In the genomic region with DNA sequence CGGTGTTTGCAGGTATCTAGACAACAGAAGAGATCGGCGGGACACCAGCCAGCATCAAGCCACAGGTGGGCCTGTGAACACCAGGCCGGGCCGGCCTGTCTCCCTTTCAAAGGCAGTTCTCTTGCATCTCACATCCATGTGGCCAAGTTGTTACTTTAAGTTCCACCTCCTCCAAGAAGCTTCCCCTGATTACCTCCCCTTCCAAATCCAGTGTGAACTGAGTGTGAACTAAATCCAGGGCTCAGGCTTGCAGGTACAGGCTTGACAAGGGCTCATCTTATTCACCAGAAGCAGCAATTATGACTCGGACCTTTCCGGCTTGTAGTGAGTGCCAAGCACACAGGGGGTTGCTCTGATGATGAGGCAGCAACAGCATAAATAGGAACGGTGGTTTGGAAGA, we compare ENCODE assay signal across 16 cellular contexts. TPM values are rescaled to one million over a fixed set of nuclear protein-coding genes. Genes with fewer than 3 reads are reported as not detected.
DNase-seq lines count a peak whose midpoint lies in the region; ATAC-seq, FAIRE-seq and TF ChIP-seq lines count a peak whose summit lies in the region.
"Had no signal": no experiment of that assay in that cellular context is flagged by ENCODE, and none has a peak within 500 bp of the region (broad histone marks: within the 10 kb centered on the region; RNA-seq: fewer than 3 reads in every experiment).

No MANE protein-coding gene starts in this region.

- H3K9ac ChIP-seq in K562 (ENCODE audit: insufficient read depth in 1 of 2, low read depth in 2 of 2, low read length in 2 of 2), result no peak overlapping the region
- H3K9ac ChIP-seq: BLaER1 had no signal

- H3K4me3 ChIP-seq in K562, result no peak overlapping the region
- H3K4me3 ChIP-seq: BLaER1, HAP-1 had no signal

- no TSS peak for BruUV-seq in K562 (replicated peaks; lab: Mats Ljungman, UMichigan)

- H3K4me2 ChIP-seq in K562 (ENCODE audit: insufficient read depth, low read length), result no peak overlapping the region
- H3K4me2 ChIP-seq: BLaER1 had no signal

- H3K9me3 ChIP-seq in K562 (replicated peaks; ENCODE audit: control insufficient read depth, insufficient read depth, low read depth, low read length), result no peaks in the 10 kb centered on the region
- H3K9me3 ChIP-seq: HAP-1 had no signal

- no peaks in the 10 kb centered on the region for H3K9me1 ChIP-seq in K562 (ENCODE audit: control insufficient read depth, insufficient read depth, low read length)

- H3K27ac ChIP-seq in K562 (ENCODE audit: extremely low read depth, low read depth, low read length), result no peak overlapping the region
- H3K27ac ChIP-seq: BLaER1 had no signal

- in situ Hi-C loops in K562 (cut with MboI), result no loop called here

- TF ChIP-seq RAD21 in K562 (CRISPR knock-in tag; conservative IDR thresholded peaks at IDR 0.05 in 1 of 2, IDR thresholded peaks at IDR 0.05 in 1 of 2), result no peak

- no peaks in the 10 kb centered on the region for H3K79me2 ChIP-seq in K562 (ENCODE audit: control insufficient read depth, insufficient read depth, low read length)

- intact Hi-C loops in K562 (cut with micrococcal nuclease), result no loop called here

- no peaks in the 10 kb centered on the region; the same call in 1 of the 2 replicates for H4K20me1 ChIP-seq in K562 (replicated peaks; ENCODE audit: control insufficient read depth, insufficient read depth, low read length)
- H4K20me1 ChIP-seq: BLaER1 had no signal

- H2AFZ ChIP-seq in K562 (ENCODE audit: low read depth, low read length), result no peak overlapping the region

- peaks cover 0 to 5% of the 10 kb centered on the region in 2 experiments; a peak in 1 of 5 replicates for H3K4me1 ChIP-seq in K562 (replicated peaks in 1 of 2; ENCODE audit: control insufficient read depth in 2 of 2, insufficient read depth in 2 of 2, low read length in 2 of 2)
- H3K4me1 ChIP-seq: BLaER1 had no signal

- no peak for FAIRE-seq in K562 (lab: Jason Lieb, UNC)
- FAIRE-seq: H1 had no signal

- no peaks in the 10 kb centered on the region for H3K36me3 ChIP-seq in K562 (ENCODE audit: control insufficient read depth, insufficient read depth, low read length)
- H3K36me3 ChIP-seq: BLaER1, HAP-1 had no signal

- no peak overlapping the region for H3K27ac Mint-ChIP-seq in activated CD8-positive, alpha-beta memory T cell treated with anti-CD3 and anti-CD28 coated beads, Interleukin-2, amount 10 ng/mL, durations not matched to agents 7 days and 5 days
- no peak overlapping the region for H3K27ac Mint-ChIP-seq in activated naive CD8-positive, alpha-beta T cell treated with anti-CD3 and anti-CD28 coated beads, Interleukin-2, amount 50 U/mL, for 24 hours
- H3K27ac Mint-ChIP-seq: CD8-positive, alpha-beta memory T cell; HFFc6 had no signal

- H3K27me3 Mint-ChIP-seq in activated CD8-positive, alpha-beta memory T cell treated with anti-CD3 and anti-CD28 coated beads, Interleukin-2, amount 10 ng/mL, durations not matched to agents 7 days and 5 days, result peaks cover 59% of the 10 kb centered on the region
- peaks cover 29% of the 10 kb centered on the region for H3K27me3 Mint-ChIP-seq in activated naive CD8-positive, alpha-beta T cell treated with anti-CD3 and anti-CD28 coated beads, Interleukin-2, amount 50 U/mL, for 24 hours

- 3% methylated on average over 8 of the region's 8 CpGs for WGBS in K562 (ENCODE audit: insufficient coverage, low coverage, missing lambda C conversion rate)

- no peaks in the 10 kb centered on the region for H3K9me3 Mint-ChIP-seq in activated CD8-positive, alpha-beta memory T cell treated with anti-CD3 and anti-CD28 coated beads, Interleukin-2, amount 10 ng/mL, durations not matched to agents 7 days and 5 days (ENCODE audit: low read depth)
- H3K9me3 Mint-ChIP-seq in activated naive CD8-positive, alpha-beta T cell treated with anti-CD3 and anti-CD28 coated beads, Interleukin-2, amount 50 U/mL, for 24 hours, result no peaks in the 10 kb centered on the region
- H3K9me3 Mint-ChIP-seq: CD8-positive, alpha-beta memory T cell; HFFc6 had no signal

- peaks cover 8% of the 10 kb centered on the region for H3K4me1 Mint-ChIP-seq in activated CD8-positive, alpha-beta memory T cell treated with anti-CD3 and anti-CD28 coated beads, Interleukin-2, amount 10 ng/mL, durations not matched to agents 7 days and 5 days
- H3K4me1 Mint-ChIP-seq in activated naive CD8-positive, alpha-beta T cell treated with anti-CD3 and anti-CD28 coated beads, Interleukin-2, amount 50 U/mL, for 24 hours, result peaks cover 6% of the 10 kb centered on the region

- POLR2A ChIA-PET in K562 (lab: Yijun Ruan, JAX), result no interaction called here

- TF ChIP-seq POLR2A in K562 (conservative IDR thresholded peaks at IDR 0.05), result no peak

- no peak overlapping the region for H3K4me3 Mint-ChIP-seq in activated CD8-positive, alpha-beta memory T cell treated with anti-CD3 and anti-CD28 coated beads, Interleukin-2, amount 10 ng/mL, durations not matched to agents 7 days and 5 days
- H3K4me3 Mint-ChIP-seq in activated naive CD8-positive, alpha-beta T cell treated with anti-CD3 and anti-CD28 coated beads, Interleukin-2, amount 50 U/mL, for 24 hours, result no peak overlapping the region
- H3K4me3 Mint-ChIP-seq: CD8-positive, alpha-beta memory T cell; HFFc6 had no signal

- CTCF ChIA-PET in activated CD8-positive, alpha-beta memory T cell treated with anti-CD3 and anti-CD28 coated beads, Interleukin-2, amount 10 ng/mL, durations not matched to agents 7 days and 5 days (lab: Charles Lee), result no interaction called here
- CTCF ChIA-PET in K562 (lab: Yijun Ruan, JAX; ENCODE audit: low intra/inter-chr PET ratio), result no interaction called here

- no peak for ATAC-seq in activated CD8-positive, alpha-beta memory T cell treated with anti-CD3 and anti-CD28 coated beads, Interleukin-2, amount 10 ng/mL, durations not matched to agents 7 days and 5 days
- no peak for ATAC-seq in K562
- no peak for ATAC-seq in activated naive CD8-positive, alpha-beta T cell treated with anti-CD3 and anti-CD28 coated beads, Interleukin-2, amount 50 U/mL, for 24 hours

- H3K27me3 ChIP-seq in K562 (ENCODE audit: control insufficient read depth in 2 of 2, insufficient read depth in 2 of 2, low read length in 2 of 2), result peaks cover 18 to 52% of the 10 kb centered on the region in 2 experiments; a peak in 3 of 5 replicates
- H3K27me3 ChIP-seq: BLaER1 had no signal

- no peak for TF ChIP-seq CTCF in K562 (IDR thresholded peaks at IDR 0.05 in 2 of 3, conservative IDR thresholded peaks at IDR 0.05 in 1 of 3; ENCODE audit: insufficient read depth in 2 of 3, low read depth in 1 of 3, low read length in 3 of 3)

- H3K36me3 Mint-ChIP-seq in activated CD8-positive, alpha-beta memory T cell treated with anti-CD3 and anti-CD28 coated beads, Interleukin-2, amount 10 ng/mL, durations not matched to agents 7 days and 5 days, result peaks cover 3% of the 10 kb centered on the region
- H3K36me3 Mint-ChIP-seq in activated naive CD8-positive, alpha-beta T cell treated with anti-CD3 and anti-CD28 coated beads, Interleukin-2, amount 50 U/mL, for 24 hours (ENCODE audit: low read depth), result no peaks in the 10 kb centered on the region
- H3K36me3 Mint-ChIP-seq: CD8-positive, alpha-beta memory T cell had no signal

- TF ChIP-seq EP300 in K562 (IDR thresholded peaks at IDR 0.05; ENCODE audit: low read length), result no peak

- peak; percentile 23 for DNase-seq in NCI-H146 (lab: John Stamatoyannopoulos, UW)
- no peak for DNase-seq in NCI-H146 treated with DMSO at 0.1 percent for 48 hours (lab: John Stamatoyannopoulos, UW; ENCODE audit: unreplicated experiment)
- peak; percentile 23 for DNase-seq in activated CD8-positive, alpha-beta memory T cell treated with anti-CD3 and anti-CD28 coated beads, Interleukin-2, amount 10 ng/mL, durations not matched to agents 7 days and 5 days
- no peak for DNase-seq in activated CD8-positive, alpha-beta memory T cell treated with anti-CD3 and anti-CD28 coated beads, Interleukin-2, amount 50 U/mL, for 48 hours
- no peak for DNase-seq in K562 (ENCODE audit: extremely low read depth in 1 of 4, low spot score in 3 of 4)
- DNase-seq in stimulated activated naive CD4-positive, alpha-beta T cell treated with Interleukin-2 at 50 U/mL for 16 hours (lab: John Stamatoyannopoulos, UW), result no peak
- DNase-seq in activated naive CD8-positive, alpha-beta T cell treated with anti-CD3 and anti-CD28 coated beads, Interleukin-2, amount 50 U/mL, for 24 hours, result no peak
- DNase-seq in NOMO-1 treated with dmso at 0.1 percent for 144 hours (lab: John Stamatoyannopoulos, UW; ENCODE audit: unreplicated experiment), result no peak
- DNase-seq: 8988T; AML-193; CD8-positive, alpha-beta memory T cell; DMS 273 treated with DMSO at 0.1 percent for 48 hours; HFFc6 had no signal

TF ChIP-seq in K562, 482 proteins besides CTCF, POLR2A, EP300 and RAD21:
- TF ChIP-seq ZFP36 (IDR thresholded peaks at IDR 0.05; ENCODE audit: low read depth, low read length, partially characterized antibody) (peak; percentile 42), SREBF2 (CRISPR knock-in tag; IDR thresholded peaks at IDR 0.05) (no peak)

RNA-seq across cellular contexts. Expression of gene CRACDL, which starts 3.9 kb away (rescaled TPM):
- total RNA-seq in activated CD8-positive, alpha-beta memory T cell treated with anti-CD3 and anti-CD28 coated beads, Interleukin-2, amount 10 ng/mL, durations not matched to agents 7 days and 5 days, result under 1 TPM; 0.18 to 0.35 TPM
- not detected in 2 replicates for total RNA-seq in K562 (2011; cell fraction: chromatin; rRNA removed; ENCODE audit: low replicate concordance)
- not detected in 2 replicates for total RNA-seq in K562 (2011; cell fraction: nucleolus; rRNA removed)
- not detected in 2 replicates for total RNA-seq in K562 (2011; cell fraction: nucleoplasm; rRNA removed)
- total RNA-seq in K562 (2014; rRNA removed), result not detected in 2 replicates
- total RNA-seq in K562 (2014; rRNA removed; fragmentation: Illumina TruSeq; extraction: Trizol), result not detected in 2 replicates
- not detected in 2 replicates for total RNA-seq in K562 (2015; rRNA removed; fragmentation: Illumina TruSeq; extraction: Trizol)
- not detected in 2 replicates for total RNA-seq in K562 (2021)
- polyA plus RNA-seq in K562 (2011; rRNA removed), result not detected in 2 replicates
- not detected in 2 replicates for polyA plus RNA-seq in K562 (2011; cell fraction: cytosol; rRNA removed)
- polyA plus RNA-seq in K562 (2011; cell fraction: nucleus; rRNA removed), result not detected in 2 replicates
- not detected in 2 replicates for polyA plus RNA-seq in K562 (2012)
- not detected in 2 replicates for polyA plus RNA-seq in K562 (2014; fragmentation: Illumina TruSeq; extraction: Trizol)
- not detected for polyA plus RNA-seq in K562 (2014; fragmentation: Nextera tagmentation; extraction: Ambion mirVana)
- polyA plus RNA-seq in K562 (2014; rRNA removed), result not detected in 2 replicates
- not detected in 2 replicates for polyA minus RNA-seq in K562 (2011; rRNA and poly(A)+ RNA removed)
- polyA minus RNA-seq in K562 (2011; cell fraction: cytosol; rRNA and poly(A)+ RNA removed), result not detected in 2 replicates
- polyA minus RNA-seq in K562 (2011; cell fraction: nucleus; rRNA and poly(A)+ RNA removed), result not detected in 2 replicates
- total RNA-seq: HFFc6 had no signal

Comparison
In these comparisons a context has a peak if more than half of its experiments do, and no peak if none do; other contexts are left out.
1. DNase-seq: peak in NCI-H146 (single experiment) and activated CD8-positive, alpha-beta memory T cell treated with anti-CD3 and anti-CD28 coated beads, Interleukin-2, amount 10 ng/mL, durations not matched to agents 7 days and 5 days (single experiment); none in NCI-H146 treated with DMSO at 0.1 percent for 48 hours (single experiment), activated CD8-positive, alpha-beta memory T cell treated with anti-CD3 and anti-CD28 coated beads, Interleukin-2, amount 50 U/mL, for 48 hours (single experiment), K562 (0 of 4), stimulated activated naive CD4-positive, alpha-beta T cell treated with Interleukin-2 at 50 U/mL for 16 hours (single experiment), activated naive CD8-positive, alpha-beta T cell treated with anti-CD3 and anti-CD28 coated beads, Interleukin-2, amount 50 U/mL, for 24 hours (single experiment) and NOMO-1 treated with dmso at 0.1 percent for 144 hours (single experiment).